11 cellular contexts compared by ENCODE assay signal in genomic region chr4:186727977-186728519, GRCh38. TPM values are rescaled to one million over a fixed set of nuclear protein-coding genes. Genes with fewer than 3 reads are reported as not detected.
DNase-seq lines count a peak whose midpoint lies in the region; ATAC-seq and TF ChIP-seq lines count a peak whose summit lies in the region.
"Had no signal": no experiment of that assay in that cellular context is flagged by ENCODE, and none has a peak within 500 bp of the region (broad histone marks: within the 10 kb centered on the region; RNA-seq: fewer than 3 reads in every experiment).

No MANE protein-coding gene starts in this region.

- no peak overlapping the region for H3K27ac ChIP-seq in BLaER1
- peak overlapping the region; percentile 3 to 87 for H3K27ac ChIP-seq in mucosa of rectum (ENCODE audit: low read depth in 2 of 2, low read length in 2 of 2)
- no peak overlapping the region for H3K27ac ChIP-seq in gastroesophageal sphincter

- TF ChIP-seq CTCF in gastroesophageal sphincter (IDR thresholded peaks at IDR 0.05) = peak in 1 of 4 experiments; percentile 31

- H3K9me3 ChIP-seq in BLaER1 (no peaks in the 10 kb centered on the region), endocrine pancreas (ENCODE audit: control insufficient read depth, low read length) (no peaks in the 10 kb centered on the region), mucosa of rectum (ENCODE audit: control insufficient read depth in 2 of 2, low read length in 2 of 2) (no peaks in the 10 kb centered on the region), gastroesophageal sphincter (no peaks in the 10 kb centered on the region)

- H3K4me3 ChIP-seq in BLaER1 (peak overlapping the region; percentile 95), endocrine pancreas (ENCODE audit: control insufficient read depth, insufficient read depth, low read length) (peak overlapping the region; percentile 67), mucosa of rectum (ENCODE audit: low read length in 2 of 2) (peak overlapping the region; percentile 77 to 83), gastroesophageal sphincter (no peak overlapping the region)

- 68 to 72% methylated on average over 4 to 5 of the region's 6 CpGs for WGBS in gastroesophageal sphincter (ENCODE audit: low coverage in 1 of 2), 2 donors

- H3K9ac ChIP-seq in BLaER1 (peak overlapping the region; percentile 94; the same call in 1 of the 2 replicates), endocrine pancreas (ENCODE audit: control insufficient read depth, insufficient read depth, low read length) (no peak overlapping the region), mucosa of rectum (ENCODE audit: low read depth in 1 of 2, low read length in 2 of 2) (peak overlapping the region; percentile 37 to 43)

- H3K4me1 ChIP-seq in BLaER1 (peaks cover 22% of the 10 kb centered on the region), endocrine pancreas (ENCODE audit: control insufficient read depth, insufficient read depth, low read length) (no peaks in the 10 kb centered on the region), mucosa of rectum (ENCODE audit: control insufficient read depth in 2 of 2, insufficient read depth in 2 of 2, low read length in 2 of 2) (peaks cover 4 to 8% of the 10 kb centered on the region in 2 donors), gastroesophageal sphincter (peaks cover 0 to 31% (median 0%) of the 10 kb centered on the region in 3 donors)

- H4K20me1 ChIP-seq in BLaER1 = peaks cover 16% of the 10 kb centered on the region

- H3K4me2 ChIP-seq in BLaER1 = peak overlapping the region; percentile 90

- H3K36me3 ChIP-seq in BLaER1 (no peaks in the 10 kb centered on the region), endocrine pancreas (ENCODE audit: control insufficient read depth, insufficient read depth, low read length) (no peaks in the 10 kb centered on the region), mucosa of rectum (ENCODE audit: control insufficient read depth in 2 of 2, insufficient read depth in 2 of 2, low read length in 2 of 2) (no peaks in the 10 kb centered on the region), gastroesophageal sphincter (no peaks in the 10 kb centered on the region)

- TF ChIP-seq POLR2A in gastroesophageal sphincter (IDR thresholded peaks at IDR 0.05) = no peak

- no peak for ATAC-seq in gastroesophageal sphincter
- ATAC-seq in GM18861 (IDR thresholded peaks at IDR 0.05; ENCODE audit: unreplicated experiment) = no peak
- ATAC-seq: right cardiac atrium had no signal

- peak; percentile 25 for DNase-seq in OCI-M1 (lab: John Stamatoyannopoulos, UW)
- no peak for DNase-seq in central memory CD4-positive, alpha-beta T cell
- DNase-seq in SIG-M5 treated with dmso at 0.1 percent for 504 hours (lab: John Stamatoyannopoulos, UW; ENCODE audit: unreplicated experiment) = no peak
- DNase-seq: activated CD4-positive, alpha-beta T cell treated with anti-CD3 and anti-CD28 coated beads for 48 hours; amygdala; right cardiac atrium had no signal

- TF ChIP-seq EP300 in gastroesophageal sphincter (IDR thresholded peaks at IDR 0.05) = no peak

- H3K27me3 ChIP-seq in BLaER1 = no peaks in the 10 kb centered on the region
- no peaks in the 10 kb centered on the region for H3K27me3 ChIP-seq in endocrine pancreas (ENCODE audit: control insufficient read depth, insufficient read depth, low read length)
- no peaks in the 10 kb centered on the region for H3K27me3 ChIP-seq in mucosa of rectum (ENCODE audit: control insufficient read depth in 2 of 2, insufficient read depth in 2 of 2, low read length in 2 of 2)
- H3K27me3 ChIP-seq in gastroesophageal sphincter = no peaks in the 10 kb centered on the region

RNA-seq across cellular contexts. Expression of gene FAT1, which starts 4.4 kb away (rescaled TPM):
- 100 to 1,000 TPM in 3 of 4 donors, 10 to 100 TPM in 1; 84.4 to 279 (median 154) TPM for total RNA-seq in gastroesophageal sphincter

Comparison
In these comparisons a context has a peak if more than half of its experiments do, and no peak if none do; other contexts are left out.
1. H3K27ac ChIP-seq: peak in mucosa of rectum (2 of 2); none in BLaER1 (single experiment) and gastroesophageal sphincter (0 of 4).
2. H3K4me3 ChIP-seq: peak in BLaER1 (single experiment), endocrine pancreas (single experiment) and mucosa of rectum (2 of 2); none in gastroesophageal sphincter (0 of 2).